In the genomic region with DNA sequence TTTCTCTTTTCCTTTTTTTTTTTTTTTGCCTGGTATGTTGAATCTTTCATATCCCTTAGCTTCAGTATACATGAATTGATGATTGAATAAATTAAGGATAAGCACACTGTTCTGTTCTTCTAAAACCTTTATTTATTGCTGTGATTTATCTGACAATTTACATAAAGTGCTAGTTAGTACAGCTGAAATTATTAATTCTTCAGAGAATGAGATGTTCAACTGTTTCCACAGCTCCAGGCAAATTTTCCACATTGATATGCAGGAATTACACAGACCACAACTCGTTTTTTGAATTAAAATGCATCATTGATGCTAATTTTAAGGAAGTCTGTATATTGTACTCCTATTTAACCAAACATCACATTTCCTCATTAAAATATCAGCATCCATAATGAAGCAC, we compare ENCODE assay signal across 10 cellular contexts.
"Had no signal": no experiment of that assay in that cellular context is flagged by ENCODE, and none has a peak within 500 bp of the region (broad histone marks: within the 10 kb centered on the region; RNA-seq: fewer than 3 reads in every experiment).

No MANE protein-coding gene starts in this region.

- H3K4me2 ChIP-seq: KMS-11 had no signal

- H3K27ac ChIP-seq: HL-60, KMS-11 had no signal

- H3K27ac Mint-ChIP-seq: IgD-negative memory B cell had no signal

- H3K4me3 Mint-ChIP-seq: IgD-negative memory B cell had no signal

- H3K4me1 Mint-ChIP-seq: IgD-negative memory B cell had no signal

- H3K9ac ChIP-seq: KMS-11 had no signal

- FAIRE-seq: HepG2, HTR-8/SVneo, K562 had no signal

- H3K4me3 ChIP-seq: K562 had no signal

- ATAC-seq: HepG2, K562 had no signal

- DNase-seq: IMR-90, Karpas-422, KBM-7, KG1 had no signal
